20 cellular contexts compared by ENCODE assay signal in genomic region chr3:187695434-187695833, GRCh38. TPM values are rescaled to one million over a fixed set of nuclear protein-coding genes. Genes with fewer than 3 reads are reported as not detected.
"Had no signal": no experiment of that assay in that cellular context is flagged by ENCODE, and none has a peak within 500 bp of the region (broad histone marks: within the 10 kb centered on the region; RNA-seq: fewer than 3 reads in every experiment).

No MANE protein-coding gene starts in this region.

- H3K27ac ChIP-seq: body of pancreas, foreskin keratinocyte, skin epidermis, tibial nerve had no signal

- H3K4me1 ChIP-seq: body of pancreas, foreskin keratinocyte, tibial nerve had no signal

- H3K36me3 ChIP-seq: tibial nerve had no signal

- H3K9me3 ChIP-seq: body of pancreas, tibial nerve had no signal

- H3K27me3 ChIP-seq: body of pancreas, tibial nerve had no signal

- DNase-seq: activated CD4-positive, alpha-beta T cell treated with anti-CD3 and anti-CD28 coated beads for 36 hours; activated CD4-positive, alpha-beta T cell treated with anti-CD3 and anti-CD28 coated beads, Interleukin-2, amount 50 U/mL, for 48 hours; activated naive CD4-positive, alpha-beta T cell treated with Interleukin-2 at 50 U/mL for 16 hours; activated naive CD8-positive, alpha-beta T cell treated with anti-CD3 and anti-CD28 coated beads, Interleukin-2, amount 10 ng/mL, durations not matched to agents 7 days and 5 days; amygdala; body of pancreas; caudate nucleus; foreskin keratinocyte; glutamatergic neuron; kidney; mesendoderm; nephron progenitor cell; nucleus accumbens; posterior cingulate gyrus had no signal

- H3K4me3 ChIP-seq: body of pancreas, skin epidermis, tibial nerve had no signal

RNA-seq across cellular contexts. Expression of gene RTP2, which starts 6.9 kb away (rescaled TPM):
- total RNA-seq: activated CD4-positive, alpha-beta T cell treated with anti-CD3 and anti-CD28 coated beads for 36 hours; activated naive CD8-positive, alpha-beta T cell treated with anti-CD3 and anti-CD28 coated beads, Interleukin-2, amount 10 ng/mL, durations not matched to agents 7 days and 5 days; activated T-helper 17 cell treated with anti-CD3 and anti-CD28 coated beads, Interleukin-2, amount 50 U/mL, for 72 hours; body of pancreas; dermis microvascular lymphatic vessel endothelial cell; foreskin keratinocyte; kidney; lower leg skin; tibial nerve; WTC11 had no signal

RNA-seq across cellular contexts. Expression of gene SST, which starts 25.2 kb away (rescaled TPM):
- total RNA-seq: activated CD4-positive, alpha-beta T cell treated with anti-CD3 and anti-CD28 coated beads for 36 hours; activated naive CD8-positive, alpha-beta T cell treated with anti-CD3 and anti-CD28 coated beads, Interleukin-2, amount 10 ng/mL, durations not matched to agents 7 days and 5 days; activated T-helper 17 cell treated with anti-CD3 and anti-CD28 coated beads, Interleukin-2, amount 50 U/mL, for 72 hours; dermis microvascular lymphatic vessel endothelial cell; foreskin keratinocyte; kidney; lower leg skin; tibial nerve had no signal
